In genomic region chr15:83164409-83165404, GRCh38 we compare ENCODE assay signal across 15 cellular contexts. TPM values are rescaled to one million over a fixed set of nuclear protein-coding genes. Genes with fewer than 3 reads are reported as not detected.
DNase-seq lines count a peak whose midpoint lies in the region; ATAC-seq and TF ChIP-seq lines count a peak whose summit lies in the region.
"Had no signal": no experiment of that assay in that cellular context is flagged by ENCODE, and none has a peak within 500 bp of the region (broad histone marks: within the 10 kb centered on the region; RNA-seq: fewer than 3 reads in every experiment).

No MANE protein-coding gene starts in this region.

- H3K4me3 ChIP-seq in cardiac fibroblast (replicated peaks in 1 of 2; ENCODE audit: low read depth in 2 of 2, low read length in 2 of 2): no peak overlapping the region
- H3K4me3 ChIP-seq in dorsolateral prefrontal cortex: no peak overlapping the region
- H3K4me3 ChIP-seq: transverse colon had no signal

- no peak overlapping the region for H3K27ac ChIP-seq in RWPE1
- no peak overlapping the region for H3K27ac ChIP-seq in dorsolateral prefrontal cortex
- H3K27ac ChIP-seq: 22Rv1, transverse colon had no signal

- H3K36me3 Mint-ChIP-seq in activated CD4-positive, alpha-beta T cell treated with anti-CD3 and anti-CD28 coated beads for 36 hours (ENCODE audit: low read depth): peaks cover 4% of the 10 kb centered on the region

- TF ChIP-seq CTCF in RWPE1 (conservative IDR thresholded peaks at IDR 0.05; ENCODE audit: low read depth) (no peak), cardiac fibroblast (IDR thresholded peaks at IDR 0.05; ENCODE audit: low read depth, low read length) (no peak), dorsolateral prefrontal cortex (IDR thresholded peaks at IDR 0.05 in 54 of 56, conservative IDR thresholded peaks at IDR 0.05 in 2 of 56; ENCODE audit: low read depth in 1 of 56, partially characterized antibody in 56 of 56) (no peak)

- peaks cover 19% of the 10 kb centered on the region for H3K9me3 Mint-ChIP-seq in activated CD4-positive, alpha-beta T cell treated with anti-CD3 and anti-CD28 coated beads for 36 hours (ENCODE audit: low read depth)

- POLR2A ChIA-PET in activated CD4-positive, alpha-beta T cell treated with anti-CD3 and anti-CD28 coated beads for 36 hours (lab: Charles Lee): no interaction called here
- POLR2A ChIA-PET in RWPE1 (lab: Yijun Ruan, JAX; ENCODE audit: low non-redundant PET): no interaction called here

- H3K4me3 Mint-ChIP-seq in activated CD4-positive, alpha-beta T cell treated with anti-CD3 and anti-CD28 coated beads for 36 hours: no peak overlapping the region

- no peaks in the 10 kb centered on the region for H3K27me3 ChIP-seq in dorsolateral prefrontal cortex
- H3K27me3 ChIP-seq: transverse colon had no signal

- DNase-seq in activated CD4-positive, alpha-beta T cell treated with anti-CD3 and anti-CD28 coated beads for 36 hours: peak; percentile 6
- no peak for DNase-seq in activated CD4-positive, alpha-beta T cell treated with anti-CD3 and anti-CD28 coated beads for 1 hour
- peak; percentile 15 for DNase-seq in RWPE1 (ENCODE audit: low spot score)
- peak; percentile 16 to 80 for DNase-seq in cardiac fibroblast (ENCODE audit: low read depth in 2 of 2)
- peak; percentile 39 for DNase-seq in pulmonary artery endothelial cell (ENCODE audit: low read depth, low spot score)
- DNase-seq in dorsolateral prefrontal cortex: no peak
- DNase-seq in NCI-H82 (lab: John Stamatoyannopoulos, UW): no peak
- DNase-seq: DMS79 treated with DMSO at 0.1 percent for 48 hours, NCI-H345, retina, SHP77, transverse colon had no signal

- H3K27me3 Mint-ChIP-seq in activated CD4-positive, alpha-beta T cell treated with anti-CD3 and anti-CD28 coated beads for 36 hours: peaks cover 27% of the 10 kb centered on the region

- CTCF ChIA-PET in activated CD4-positive, alpha-beta T cell treated with anti-CD3 and anti-CD28 coated beads for 36 hours (lab: Charles Lee): interaction anchor here (0.8 kb wide), 1 partner anchor 154 kb away, joined by 3 read pairs; no protein-coding TSS in a partner anchor
- CTCF ChIA-PET in RWPE1 (lab: Yijun Ruan, JAX): interaction anchor here (0.7 kb wide), 1 partner anchor 1423 kb away, joined by 3 read pairs; no protein-coding TSS in a partner anchor

- intact Hi-C loops in activated CD4-positive, alpha-beta T cell treated with anti-CD3 and anti-CD28 coated beads for 36 hours (cut with DNase I, micrococcal nuclease): loop anchor here (2.0 to 5.0 kb wide), 2 partner anchors 34 to 317 kb away; no protein-coding TSS in a partner anchor
- intact Hi-C loops in dorsolateral prefrontal cortex (cut with DNase I): no loop called here

- peak; percentile 82 for ATAC-seq in activated CD4-positive, alpha-beta T cell treated with anti-CD3 and anti-CD28 coated beads for 36 hours
- no peak for ATAC-seq in HG02840 (IDR thresholded peaks at IDR 0.05; ENCODE audit: low FRiP score, unreplicated experiment)

- peak overlapping the region; percentile 68 for H3K27ac Mint-ChIP-seq in activated CD4-positive, alpha-beta T cell treated with anti-CD3 and anti-CD28 coated beads for 36 hours

- peaks cover 19% of the 10 kb centered on the region for H3K4me1 Mint-ChIP-seq in activated CD4-positive, alpha-beta T cell treated with anti-CD3 and anti-CD28 coated beads for 36 hours

RNA-seq across cellular contexts. Expression of gene HDGFL3, which starts 42.9 kb away (rescaled TPM):
- 1 to 10 TPM; 5.0 to 7.4 TPM for total RNA-seq in activated CD4-positive, alpha-beta T cell treated with anti-CD3 and anti-CD28 coated beads for 36 hours
- 86.5 and 88.7 TPM in 2 replicates for total RNA-seq in pulmonary artery endothelial cell
- 100 to 1,000 TPM in 93 of 120 experiments, 10 to 100 TPM in 27; 80.3 to 166 (median 119) TPM for total RNA-seq in dorsolateral prefrontal cortex

RNA-seq across cellular contexts. Expression of gene TM6SF1, which starts 57.3 kb away (rescaled TPM):
- 1 to 10 TPM; 1.3 to 1.5 TPM for total RNA-seq in activated CD4-positive, alpha-beta T cell treated with anti-CD3 and anti-CD28 coated beads for 36 hours
- total RNA-seq in pulmonary artery endothelial cell: 35.1 and 46.6 TPM in 2 replicates
- total RNA-seq in dorsolateral prefrontal cortex: 10 to 100 TPM in 118 of 120 experiments, 1 to 10 TPM in 2; 7.8 to 33.0 (median 19.9) TPM
- total RNA-seq: MCF 10A had no signal

Comparison
In these comparisons a context has a peak if more than half of its experiments do, and no peak if none do; other contexts are left out.
1. DNase-seq: peak in activated CD4-positive, alpha-beta T cell treated with anti-CD3 and anti-CD28 coated beads for 36 hours (single experiment), RWPE1 (single experiment), cardiac fibroblast (2 of 2) and pulmonary artery endothelial cell (single experiment); none in activated CD4-positive, alpha-beta T cell treated with anti-CD3 and anti-CD28 coated beads for 1 hour (single experiment), dorsolateral prefrontal cortex (0 of 10) and NCI-H82 (single experiment).
2. RNA of gene HDGFL3, which starts 42.9 kb away (total RNA-seq): 80.3 to 166 TPM in dorsolateral prefrontal cortex and 86.5 to 88.7 TPM in pulmonary artery endothelial cell; 5.0 to 7.4 TPM in activated CD4-positive, alpha-beta T cell treated with anti-CD3 and anti-CD28 coated beads for 36 hours; every median in the first group is over 4 times any median in the second.
3. intact Hi-C loops: an anchor here in activated CD4-positive, alpha-beta T cell treated with anti-CD3 and anti-CD28 coated beads for 36 hours (2.0 to 5.0 kb wide); none called in dorsolateral prefrontal cortex.